ENCODE assay signal across 7 cellular contexts in the genomic region with DNA sequence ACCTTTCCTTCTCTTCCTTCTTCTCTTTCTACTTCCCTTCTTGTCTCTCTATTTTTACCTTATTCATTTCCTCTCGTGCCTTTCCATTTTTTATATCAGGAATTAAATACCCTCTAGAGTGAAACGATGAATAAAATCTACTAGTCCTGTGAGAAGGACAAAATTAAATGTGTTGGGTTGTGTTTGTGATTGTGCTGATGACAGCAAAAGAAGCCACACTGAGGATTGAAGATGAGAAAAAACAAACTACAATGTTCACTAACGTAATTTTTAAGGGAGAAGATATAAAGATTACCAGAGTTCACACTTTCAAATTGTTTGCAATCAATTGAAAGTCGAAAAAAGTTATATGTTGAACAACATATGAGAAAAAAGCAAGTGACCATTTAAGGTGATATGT.
"Had no signal": no experiment of that assay in that cellular context is flagged by ENCODE, and none has a peak within 500 bp of the region (broad histone marks: within the 10 kb centered on the region; RNA-seq: fewer than 3 reads in every experiment).

No MANE protein-coding gene starts in this region.

- H3K9ac ChIP-seq: KMS-11 had no signal

- H3K4me2 ChIP-seq: KMS-11 had no signal

- H3K27me3 Mint-ChIP-seq: IgD-negative memory B cell had no signal

- H3K27ac ChIP-seq: HL-60, KMS-11 had no signal

- H3K4me3 Mint-ChIP-seq: IgD-negative memory B cell had no signal

- ATAC-seq: HepG2, K562 had no signal

- H3K36me3 Mint-ChIP-seq: IgD-negative memory B cell had no signal

- DNase-seq: KBM-7, KG1 had no signal

- H3K4me3 ChIP-seq: K562 had no signal

- H3K27ac Mint-ChIP-seq: IgD-negative memory B cell had no signal

- H3K4me1 Mint-ChIP-seq: IgD-negative memory B cell had no signal
